ENCODE assay signal across 8 cellular contexts in the genomic region with DNA sequence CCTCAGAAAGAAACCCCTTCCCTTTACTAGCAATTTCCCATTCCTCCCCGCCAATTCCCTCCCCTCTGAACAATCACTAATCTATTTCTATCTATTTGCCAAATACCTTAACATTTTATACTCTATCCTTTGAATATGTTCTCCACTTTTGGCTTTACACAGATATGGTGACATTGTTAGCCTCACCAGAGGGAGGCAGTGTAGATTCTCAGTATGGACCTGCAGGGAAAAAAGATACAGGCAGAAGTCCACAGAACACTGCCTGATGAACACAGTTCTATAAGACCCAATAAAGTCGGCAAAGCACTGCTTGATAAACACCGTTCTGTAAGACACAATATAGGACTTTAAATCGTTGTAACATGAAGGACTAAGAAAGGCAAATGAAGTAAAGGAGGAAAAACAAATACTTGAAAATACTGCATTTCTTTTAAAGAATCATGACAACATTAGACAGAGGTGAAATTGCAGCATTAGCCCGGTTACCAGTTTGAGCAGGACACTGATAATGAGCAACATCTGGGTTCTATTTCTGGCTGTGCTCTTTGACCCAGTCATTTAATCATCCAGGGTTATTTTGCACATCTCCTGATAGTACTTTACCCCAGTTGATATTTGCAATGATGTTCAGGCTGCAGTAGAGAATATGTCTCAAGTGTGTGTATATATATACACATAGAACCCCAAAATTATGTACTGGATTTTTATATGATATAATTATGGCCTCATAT.
DNase-seq lines count a peak whose midpoint lies in the region; ATAC-seq, FAIRE-seq and TF ChIP-seq lines count a peak whose summit lies in the region.

No MANE protein-coding gene starts in this region.

- H3K36me3 Mint-ChIP-seq in mesothelial cell of epicardium, result peaks cover 12% of the 10 kb centered on the region

- H3K9ac ChIP-seq in kidney (ENCODE audit: low read length in 2 of 2), result no peak overlapping the region

- DNase-seq in AG04450 (ENCODE audit: low read depth, low spot score), result no peak
- peak; percentile 5 for DNase-seq in GM13977 (ENCODE audit: low spot score)
- DNase-seq in NCI-H69 (lab: John Stamatoyannopoulos, UW), result peak; percentile 89
- DNase-seq in astrocyte of the hippocampus (ENCODE audit: low read depth, low spot score), result peak; percentile 49
- no peak for DNase-seq in kidney
- no peak for DNase-seq in mesothelial cell of epicardium (ENCODE audit: low spot score in 2 of 2, unreplicated experiment in 2 of 2)
- DNase-seq in amniotic stem cell (lab: John Stamatoyannopoulos, UW), result no peak

- H3K9me3 Mint-ChIP-seq in mesothelial cell of epicardium, result no peaks in the 10 kb centered on the region

- H3K27me3 ChIP-seq in AG04450 (ENCODE audit: control insufficient read depth, insufficient read depth, low read length), result no peaks in the 10 kb centered on the region

- no peaks in the 10 kb centered on the region for H3K9me3 ChIP-seq in AG04450 (ENCODE audit: control insufficient read depth, insufficient read depth, low read length)
- no peaks in the 10 kb centered on the region for H3K9me3 ChIP-seq in kidney (ENCODE audit: control insufficient read depth in 1 of 2, low read length in 2 of 2)

- intact Hi-C loops in kidney (cut with DNase I), result no loop called here

- H3K4me1 Mint-ChIP-seq in mesothelial cell of epicardium, result peaks cover 25% of the 10 kb centered on the region

- H3K4me3 ChIP-seq in AG04450 (ENCODE audit: low read depth, low read length) (no peak overlapping the region), kidney (ENCODE audit: low read length in 2 of 2) (no peak overlapping the region)

- no peaks in the 10 kb centered on the region for H3K36me3 ChIP-seq in kidney (ENCODE audit: control insufficient read depth in 1 of 2, insufficient read depth in 2 of 2, low read length in 2 of 2)

- no peak overlapping the region for H3K27ac Mint-ChIP-seq in mesothelial cell of epicardium

- H3K27ac ChIP-seq in AG04450 (ENCODE audit: low read depth, low read length) (no peak overlapping the region), kidney (ENCODE audit: low read depth in 2 of 2, low read length in 2 of 2) (no peak overlapping the region)

- no peaks in the 10 kb centered on the region for H3K4me1 ChIP-seq in kidney (ENCODE audit: control insufficient read depth in 1 of 2, insufficient read depth in 1 of 2, low read depth in 1 of 2, low read length in 2 of 2)

- in situ Hi-C loops in GM13977 (cut with MboI; ENCODE audit: low pct_unique_long_range_greater_than_20kb, low sequenced_read_pairs, unreplicated experiment), result loop anchor here (25.0 kb wide), 2 partner anchors 355 to 630 kb away; no protein-coding TSS in a partner anchor

- TF ChIP-seq CTCF in AG04450 (IDR thresholded peaks at IDR 0.05; ENCODE audit: low read depth, low read length) (peak; percentile 66), GM13977 (IDR thresholded peaks at IDR 0.05; ENCODE audit: extremely low read depth, insufficient read depth, missing control alignments) (peak; percentile 64), kidney (IDR thresholded peaks at IDR 0.05; ENCODE audit: borderline replicate concordance, extremely low read depth, insufficient read depth) (peak; percentile 60), mesothelial cell of epicardium (IDR thresholded peaks at IDR 0.05; ENCODE audit: unreplicated experiment) (no peak)

- H3K27me3 Mint-ChIP-seq in mesothelial cell of epicardium (ENCODE audit: low read depth), result no peaks in the 10 kb centered on the region

- peak; percentile 45 for FAIRE-seq in kidney (lab: Jason Lieb, UNC)

- CTCF ChIA-PET in AG04450 (lab: Charles Lee), result interaction anchor here (1.0 to 4.1 kb wide), 7 partner anchors 129 to 1052 kb away, joined by 3 to 48 read pairs (median 4); no protein-coding TSS in a partner anchor

- POLR2A ChIA-PET in AG04450 (lab: Yijun Ruan, JAX), result no interaction called here

- H3K4me3 Mint-ChIP-seq in mesothelial cell of epicardium, result no peak overlapping the region

- no peak for ATAC-seq in GM19351 (IDR thresholded peaks at IDR 0.05; ENCODE audit: unreplicated experiment)

Comparison
In these comparisons a context has a peak if more than half of its experiments do, and no peak if none do; other contexts are left out.
1. DNase-seq: peak in GM13977 (single experiment), NCI-H69 (single experiment) and astrocyte of the hippocampus (single experiment); none in AG04450 (single experiment), kidney (single experiment), mesothelial cell of epicardium (0 of 2) and amniotic stem cell (single experiment).